In the genomic region with DNA sequence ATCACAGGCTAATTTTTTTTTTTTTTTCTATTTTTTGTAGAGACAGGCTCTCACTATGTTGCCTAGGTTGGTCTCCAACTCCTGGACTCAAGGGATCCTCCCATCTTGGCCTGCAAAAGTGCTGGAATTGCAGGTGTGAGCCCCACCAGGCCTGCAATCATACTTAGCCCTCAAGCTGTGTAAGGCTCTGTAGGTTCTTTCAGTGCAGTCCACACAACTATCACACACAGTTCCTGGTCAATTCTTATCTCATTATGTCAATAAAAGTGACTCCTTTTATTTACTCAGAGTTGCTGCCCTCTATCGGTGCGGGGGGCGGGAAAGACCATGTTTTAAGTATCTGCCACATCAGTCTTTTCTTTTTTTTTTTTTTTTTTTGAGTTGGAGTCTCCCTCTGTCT, we compare ENCODE assay signal across 9 cellular contexts. TPM values are rescaled to one million over a fixed set of nuclear protein-coding genes. Genes with fewer than 3 reads are reported as not detected.
DNase-seq lines count a peak whose midpoint lies in the region; ATAC-seq, FAIRE-seq and TF ChIP-seq lines count a peak whose summit lies in the region.
"Had no signal": no experiment of that assay in that cellular context is flagged by ENCODE, and none has a peak within 500 bp of the region (broad histone marks: within the 10 kb centered on the region; RNA-seq: fewer than 3 reads in every experiment).

No MANE protein-coding gene starts in this region.

- H3K4me3 Mint-ChIP-seq in nephron = peak overlapping the region in 2 of 3 experiments; percentile 46 to 66
- H3K4me3 Mint-ChIP-seq: CD8-positive, alpha-beta T cell had no signal

- ATAC-seq in GM12878 = peak; percentile 58
- ATAC-seq in HG03342 (IDR thresholded peaks at IDR 0.05; ENCODE audit: unreplicated experiment) = no peak
- ATAC-seq: CD8-positive, alpha-beta T cell had no signal

- peaks cover 20% of the 10 kb centered on the region for H3K4me1 Mint-ChIP-seq in nephron

- no peaks in the 10 kb centered on the region for H4K20me1 ChIP-seq in GM12878 (ENCODE audit: control insufficient read depth, insufficient read depth)

- CTCF ChIA-PET in GM12878 (lab: Yijun Ruan, JAX) = interaction anchor here (0.6 kb wide), 1 partner anchor 340 kb away, joined by 4 read pairs; no protein-coding TSS in a partner anchor

- no peak for TF ChIP-seq RAD21 in GM12878 (IDR thresholded peaks at IDR 0.05; ENCODE audit: insufficient read depth, low read depth, low read length)

- TF ChIP-seq CTCF in GM12878 (IDR thresholded peaks at IDR 0.05 in 2 of 3, conservative IDR thresholded peaks at IDR 0.05 in 1 of 3; ENCODE audit: control insufficient read depth in 2 of 3, extremely low read depth in 1 of 3, insufficient read depth in 1 of 3, low read depth in 3 of 3, low read length in 3 of 3) (peak; percentile 18 to 27 (median 26); a peak in 4 of 6 replicates), nephron (IDR thresholded peaks at IDR 0.05; ENCODE audit: unreplicated experiment in 3 of 3) (peak in 1 of 3 experiments; percentile 31)

- no peaks in the 10 kb centered on the region for H3K79me2 ChIP-seq in GM12878 (ENCODE audit: control insufficient read depth, insufficient read depth, low read length)

- H3K9me3 Mint-ChIP-seq in nephron = no peaks in the 10 kb centered on the region
- H3K9me3 Mint-ChIP-seq: CD8-positive, alpha-beta T cell had no signal

- H3K27ac Mint-ChIP-seq in nephron = peak overlapping the region; percentile 36 to 86 (median 39)
- H3K27ac Mint-ChIP-seq: CD8-positive, alpha-beta T cell had no signal

- DNase-seq in NCI-H82 (lab: John Stamatoyannopoulos, UW) = peak; percentile 40
- DNase-seq in NCI-H82 treated with DMSO at 0.1 percent for 48 hours (lab: John Stamatoyannopoulos, UW; ENCODE audit: unreplicated experiment) = no peak
- peak; percentile 33 for DNase-seq in MV-4-11 (lab: John Stamatoyannopoulos, UW)
- DNase-seq in GM12878 (ENCODE audit: low read depth, low spot score) = no peak
- DNase-seq in NCI-H2081 treated with DMSO at 0.1 percent for 48 hours (lab: John Stamatoyannopoulos, UW) = no peak
- no peak for DNase-seq in stimulated activated naive CD4-positive, alpha-beta T cell treated with Interleukin-2 at 50 U/mL for 16 hours (lab: John Stamatoyannopoulos, UW)

- intact Hi-C loops in GM12878 (cut with micrococcal nuclease; ENCODE audit: unreplicated experiment) = no loop called here

- no peak overlapping the region for H3K9ac ChIP-seq in GM12878 (ENCODE audit: control insufficient read depth, insufficient read depth, low read length)

- POLR2A ChIA-PET in GM12878 (lab: Charles Lee) = interaction anchor here (0.6 kb wide), 1 partner anchor 589 kb away, joined by 3 read pairs; no protein-coding TSS in a partner anchor

- in situ Hi-C loops in GM12878 (cut with MboI) = no loop called here

- TF ChIP-seq POLR2A in GM12878 (IDR thresholded peaks at IDR 0.05; ENCODE audit: low read depth, low read length) = no peak

- H2AFZ ChIP-seq in GM12878 (ENCODE audit: control insufficient read depth, low read depth, low read length) = no peak overlapping the region

- RAD21 ChIA-PET in GM12878 (lab: Charles Lee; ENCODE audit: unreplicated experiment) = interaction anchor here (0.6 kb wide), 2 partner anchors 15 to 75 kb away, joined by 3 to 4 read pairs; no protein-coding TSS in a partner anchor

- no peak for TF ChIP-seq EP300 in GM12878 (IDR thresholded peaks at IDR 0.05; ENCODE audit: borderline replicate concordance in 1 of 2, control insufficient read depth in 1 of 2, low read depth in 2 of 2, low read length in 2 of 2)

- 0% methylated on average over 3 of the region's 3 CpGs for WGBS in GM12878 (ENCODE audit: insufficient coverage, insufficient replicate concordance, low lambda C conversion rate, missing lambda C conversion rate)

- H3K4me2 ChIP-seq in GM12878 (ENCODE audit: control insufficient read depth, insufficient read depth) = no peak overlapping the region

- H3K36me3 ChIP-seq in GM12878 (ENCODE audit: control insufficient read depth in 2 of 2, insufficient read depth in 2 of 2, low read length in 1 of 2) = no peaks in the 10 kb centered on the region

- H3K9me3 ChIP-seq in GM12878 (replicated peaks; ENCODE audit: control insufficient read depth, insufficient read depth, low read length) = no peaks in the 10 kb centered on the region

- SMC1A ChIA-PET in GM12878 (lab: Charles Lee; ENCODE audit: uncharacterized antibody, unreplicated experiment) = no interaction called here

- H3K27ac ChIP-seq in GM12878 (ENCODE audit: control insufficient read depth, insufficient read depth) = no peak overlapping the region

- H3K4me1 ChIP-seq in GM12878 (ENCODE audit: control insufficient read depth, insufficient read depth, low read length) = no peaks in the 10 kb centered on the region

- FAIRE-seq in GM12878 (lab: Jason Lieb, UNC) = no peak

- no peaks in the 10 kb centered on the region for H3K36me3 Mint-ChIP-seq in nephron (ENCODE audit: low read depth)
- H3K36me3 Mint-ChIP-seq: CD8-positive, alpha-beta T cell had no signal

- no TSS peak for BruUV-seq in GM12878 (replicated peaks; lab: Mats Ljungman, UMichigan)

- no peak overlapping the region for H3K4me3 ChIP-seq in GM12878

- no peaks in the 10 kb centered on the region for H3K27me3 ChIP-seq in GM12878 (replicated peaks in 1 of 2; ENCODE audit: control insufficient read depth in 2 of 2, insufficient read depth in 2 of 2, low read length in 1 of 2)

- no peaks in the 10 kb centered on the region for H3K27me3 Mint-ChIP-seq in nephron (ENCODE audit: low read depth)

TF ChIP-seq in GM12878, 131 proteins besides CTCF, POLR2A, EP300 and RAD21 (continues in another document):
- TF ChIP-seq CBFB (IDR thresholded peaks at IDR 0.05; ENCODE audit: low read depth) (no peak), NR2C2 (IDR thresholded peaks at IDR 0.05; ENCODE audit: borderline replicate concordance, control insufficient read depth, insufficient read length, low read depth) (no peak), JUND (IDR thresholded peaks at IDR 0.05; ENCODE audit: low read depth, low read length) (no peak), CEBPB (IDR thresholded peaks at IDR 0.05; ENCODE audit: borderline replicate concordance in 1 of 2, low read depth in 2 of 2, low read length in 2 of 2) (no peak), HDAC6 (IDR thresholded peaks at IDR 0.05; ENCODE audit: unreplicated experiment) (no peak), E2F4 (IDR thresholded peaks at IDR 0.05; ENCODE audit: low read depth, low read length) (no peak)

RNA-seq across cellular contexts. Expression of gene SLC2A3, which starts 29.0 kb away (rescaled TPM):
- total RNA-seq in GM12878 (2013; cell fraction: nucleolus; rRNA removed) = 271 and 273 TPM in 2 replicates
- 7.6 and 11.8 TPM in 2 replicates for total RNA-seq in GM12878 (2014; rRNA removed)
- 14.1 and 15.1 TPM in 2 replicates for total RNA-seq in GM12878 (2014; rRNA removed; fragmentation: Illumina TruSeq; extraction: Trizol)
- total RNA-seq in GM12878 (2021) = 19.7 and 22.4 TPM in 2 replicates
- 52.1 TPM for polyA plus RNA-seq in GM12878 (2011; ENCODE audit: low read depth)
- 66.3 and 82.2 TPM in 2 replicates for polyA plus RNA-seq in GM12878 (2011; rRNA removed)
- polyA plus RNA-seq in GM12878 (2011; cell fraction: cytosol; rRNA removed) = 36.7 and 58.9 TPM in 2 replicates
- polyA plus RNA-seq in GM12878 (2011; cell fraction: nucleus; rRNA removed) = 31.2 and 46.3 TPM in 2 replicates
- polyA plus RNA-seq in GM12878 (2012) = 22.8 and 53.5 TPM in 2 replicates
- 13.8 and 14.6 TPM in 2 replicates for polyA plus RNA-seq in GM12878 (2014; fragmentation: Illumina TruSeq; extraction: Trizol)
- 1 to 10 TPM; 6.6 to 8.5 TPM for polyA plus RNA-seq in GM12878 (2014; fragmentation: Nextera tagmentation; extraction: Ambion mirVana)
- polyA plus RNA-seq in GM12878 (2014; rRNA removed) = 10.3 and 14.6 TPM in 2 replicates
- 1 to 10 TPM; 6.5 to 6.6 TPM for polyA plus RNA-seq in GM12878 (2016; fragmentation: Nextera tagmentation; extraction: Ambion mirVana)
- polyA minus RNA-seq in GM12878 (2011; rRNA and poly(A)+ RNA removed) = 72.1 and 89.3 TPM in 2 replicates
- 22.3 and 26.5 TPM in 2 replicates for polyA minus RNA-seq in GM12878 (2011; cell fraction: cytosol; rRNA and poly(A)+ RNA removed)
- 52.6 and 52.7 TPM in 2 replicates for polyA minus RNA-seq in GM12878 (2011; cell fraction: nucleus; rRNA and poly(A)+ RNA removed)

RNA-seq across cellular contexts. Expression of gene SLC2A14, which starts 34.3 kb away (rescaled TPM):
- not detected in 2 replicates for total RNA-seq in GM12878 (2013; cell fraction: nucleolus; rRNA removed)
- total RNA-seq in GM12878 (2014; rRNA removed) (0.11 TPM in 1 of 2 replicates, not detected in the other), GM12878 (2014; rRNA removed; fragmentation: Illumina TruSeq; extraction: Trizol) (0.28 and 0.31 TPM in 2 replicates), GM12878 (2021) (0.21 and 0.69 TPM in 2 replicates)
- 0.17 TPM for polyA plus RNA-seq in GM12878 (2011; ENCODE audit: low read depth)
- polyA plus RNA-seq in GM12878 (2011; rRNA removed) (0.31 and 0.58 TPM in 2 replicates), GM12878 (2014; fragmentation: Illumina TruSeq; extraction: Trizol) (0.06 TPM in 1 of 2 replicates, not detected in the other), GM12878 (2014; fragmentation: Nextera tagmentation; extraction: Ambion mirVana) (under 1 TPM; 0.05 to 0.14 TPM), GM12878 (2014; rRNA removed) (not detected in 2 replicates), GM12878 (2016; fragmentation: Nextera tagmentation; extraction: Ambion mirVana) (under 1 TPM; 0.19 to 0.33 TPM)
- 0.10 and 0.58 TPM in 2 replicates for polyA plus RNA-seq in GM12878 (2011; cell fraction: cytosol; rRNA removed)
- polyA plus RNA-seq in GM12878 (2011; cell fraction: nucleus; rRNA removed) = 0.04 TPM in 1 of 2 replicates, not detected in the other
- 0.26 and 0.31 TPM in 2 replicates for polyA plus RNA-seq in GM12878 (2012)
- polyA minus RNA-seq in GM12878 (2011; rRNA and poly(A)+ RNA removed) = 0.10 TPM in 1 of 2 replicates, not detected in the other
- 0.80 and 0.94 TPM in 2 replicates for polyA minus RNA-seq in GM12878 (2011; cell fraction: cytosol; rRNA and poly(A)+ RNA removed)
- not detected in 2 replicates for polyA minus RNA-seq in GM12878 (2011; cell fraction: nucleus; rRNA and poly(A)+ RNA removed)

Comparison
In these comparisons a context has a peak if more than half of its experiments do, and no peak if none do; other contexts are left out.
1. DNase-seq: peak in NCI-H82 (single experiment) and MV-4-11 (single experiment); none in NCI-H82 treated with DMSO at 0.1 percent for 48 hours (single experiment), GM12878 (single experiment), NCI-H2081 treated with DMSO at 0.1 percent for 48 hours (single experiment) and stimulated activated naive CD4-positive, alpha-beta T cell treated with Interleukin-2 at 50 U/mL for 16 hours (single experiment).